1 cellular context compared by ENCODE assay signal in the genomic region with DNA sequence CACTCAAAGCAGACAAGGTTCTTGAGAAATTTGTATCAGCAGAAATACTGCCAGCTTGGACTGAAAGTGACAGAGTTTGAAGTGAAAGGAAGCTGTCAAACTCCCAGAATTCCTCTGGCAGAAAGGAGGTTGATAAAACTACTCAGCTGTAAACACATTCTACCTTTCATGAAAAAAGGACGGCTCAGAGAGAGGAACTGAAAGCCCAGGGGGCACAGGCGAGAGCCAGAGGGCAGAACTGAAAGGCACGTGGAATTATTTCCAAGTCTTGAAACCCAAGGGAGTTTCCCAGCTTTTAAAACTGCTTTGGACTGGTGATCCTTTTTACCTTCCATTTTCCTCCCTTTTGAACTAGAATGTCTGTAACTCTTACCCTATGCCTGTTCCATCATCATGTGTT.
TF ChIP-seq lines count a peak whose summit lies in the region.

No MANE protein-coding gene starts in this region.

TF ChIP-seq in GM12878, 131 proteins besides CTCF, POLR2A, EP300 and RAD21 (continues in another document):
- no peak for TF ChIP-seq SREBF1 (IDR thresholded peaks at IDR 0.05; ENCODE audit: low read length)
- TF ChIP-seq, protein P1, sequence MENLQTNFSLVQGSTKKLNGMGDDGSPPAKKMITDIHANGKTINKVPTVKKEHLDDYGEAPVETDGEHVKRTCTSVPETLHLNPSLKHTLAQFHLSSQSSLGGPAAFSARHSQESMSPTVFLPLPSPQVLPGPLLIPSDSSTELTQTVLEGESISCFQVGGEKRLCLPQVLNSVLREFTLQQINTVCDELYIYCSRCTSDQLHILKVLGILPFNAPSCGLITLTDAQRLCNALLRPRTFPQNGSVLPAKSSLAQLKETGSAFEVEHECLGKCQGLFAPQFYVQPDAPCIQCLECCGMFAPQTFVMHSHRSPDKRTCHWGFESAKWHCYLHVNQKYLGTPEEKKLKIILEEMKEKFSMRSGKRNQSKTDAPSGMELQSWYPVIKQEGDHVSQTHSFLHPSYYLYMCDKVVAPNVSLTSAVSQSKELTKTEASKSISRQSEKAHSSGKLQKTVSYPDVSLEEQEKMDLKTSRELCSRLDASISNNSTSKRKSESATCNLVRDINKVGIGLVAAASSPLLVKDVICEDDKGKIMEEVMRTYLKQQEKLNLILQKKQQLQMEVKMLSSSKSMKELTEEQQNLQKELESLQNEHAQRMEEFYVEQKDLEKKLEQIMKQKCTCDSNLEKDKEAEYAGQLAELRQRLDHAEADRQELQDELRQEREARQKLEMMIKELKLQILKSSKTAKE (IDR thresholded peaks at IDR 0.05; ENCODE audit: low read depth, poor library complexity, severe bottlenecking): peak; percentile 79
- no peak for TF ChIP-seq RB1 (IDR thresholded peaks at IDR 0.05; ENCODE audit: borderline replicate concordance)
- peak; percentile 67; the same call in 1 of the 2 replicates for TF ChIP-seq PAX5 (IDR thresholded peaks at IDR 0.05; ENCODE audit: borderline replicate concordance, low read depth, low read length)
- no peak for TF ChIP-seq SREBF2 (IDR thresholded peaks at IDR 0.05; ENCODE audit: low read length)
- TF ChIP-seq KDM1A (IDR thresholded peaks at IDR 0.05; ENCODE audit: borderline replicate concordance): no peak
- no peak for TF ChIP-seq LARP7 (IDR thresholded peaks at IDR 0.05)
- TF ChIP-seq MYC (IDR thresholded peaks at IDR 0.05; ENCODE audit: insufficient read depth, insufficient read length, insufficient replicate concordance, low read length, severe bottlenecking): no peak
- TF ChIP-seq MXI1 (IDR thresholded peaks at IDR 0.05; ENCODE audit: low read depth, low read length): no peak
- TF ChIP-seq ATF3 (IDR thresholded peaks at IDR 0.05; ENCODE audit: borderline replicate concordance, extremely low read depth, low read depth, low read length): no peak
- TF ChIP-seq E2F8 (IDR thresholded peaks at IDR 0.05; ENCODE audit: low read depth, partially characterized antibody): no peak
- 0 out of 2 replicates have a peak, but pooled peaks have one; percentile 48 for TF ChIP-seq CBX5 (IDR thresholded peaks at IDR 0.05; ENCODE audit: low read depth)
- TF ChIP-seq REST (IDR thresholded peaks at IDR 0.05; ENCODE audit: low read depth, low read length): no peak
- peak; percentile 96 to 97 for TF ChIP-seq IKZF2 (IDR thresholded peaks at IDR 0.05)
- TF ChIP-seq NR2C2 (IDR thresholded peaks at IDR 0.05; ENCODE audit: borderline replicate concordance, control insufficient read depth, insufficient read length, low read depth): no peak
- TF ChIP-seq MEF2B (IDR thresholded peaks at IDR 0.05; ENCODE audit: partially characterized antibody, poor library complexity, severe bottlenecking): peak; percentile 65
- TF ChIP-seq MTA3 (IDR thresholded peaks at IDR 0.05; ENCODE audit: borderline replicate concordance, low read length): peak; percentile 75; the same call in 1 of the 2 replicates
- TF ChIP-seq ZZZ3 (IDR thresholded peaks at IDR 0.05; ENCODE audit: control insufficient read depth, insufficient read length, low read depth): no peak
- TF ChIP-seq, protein P2, sequence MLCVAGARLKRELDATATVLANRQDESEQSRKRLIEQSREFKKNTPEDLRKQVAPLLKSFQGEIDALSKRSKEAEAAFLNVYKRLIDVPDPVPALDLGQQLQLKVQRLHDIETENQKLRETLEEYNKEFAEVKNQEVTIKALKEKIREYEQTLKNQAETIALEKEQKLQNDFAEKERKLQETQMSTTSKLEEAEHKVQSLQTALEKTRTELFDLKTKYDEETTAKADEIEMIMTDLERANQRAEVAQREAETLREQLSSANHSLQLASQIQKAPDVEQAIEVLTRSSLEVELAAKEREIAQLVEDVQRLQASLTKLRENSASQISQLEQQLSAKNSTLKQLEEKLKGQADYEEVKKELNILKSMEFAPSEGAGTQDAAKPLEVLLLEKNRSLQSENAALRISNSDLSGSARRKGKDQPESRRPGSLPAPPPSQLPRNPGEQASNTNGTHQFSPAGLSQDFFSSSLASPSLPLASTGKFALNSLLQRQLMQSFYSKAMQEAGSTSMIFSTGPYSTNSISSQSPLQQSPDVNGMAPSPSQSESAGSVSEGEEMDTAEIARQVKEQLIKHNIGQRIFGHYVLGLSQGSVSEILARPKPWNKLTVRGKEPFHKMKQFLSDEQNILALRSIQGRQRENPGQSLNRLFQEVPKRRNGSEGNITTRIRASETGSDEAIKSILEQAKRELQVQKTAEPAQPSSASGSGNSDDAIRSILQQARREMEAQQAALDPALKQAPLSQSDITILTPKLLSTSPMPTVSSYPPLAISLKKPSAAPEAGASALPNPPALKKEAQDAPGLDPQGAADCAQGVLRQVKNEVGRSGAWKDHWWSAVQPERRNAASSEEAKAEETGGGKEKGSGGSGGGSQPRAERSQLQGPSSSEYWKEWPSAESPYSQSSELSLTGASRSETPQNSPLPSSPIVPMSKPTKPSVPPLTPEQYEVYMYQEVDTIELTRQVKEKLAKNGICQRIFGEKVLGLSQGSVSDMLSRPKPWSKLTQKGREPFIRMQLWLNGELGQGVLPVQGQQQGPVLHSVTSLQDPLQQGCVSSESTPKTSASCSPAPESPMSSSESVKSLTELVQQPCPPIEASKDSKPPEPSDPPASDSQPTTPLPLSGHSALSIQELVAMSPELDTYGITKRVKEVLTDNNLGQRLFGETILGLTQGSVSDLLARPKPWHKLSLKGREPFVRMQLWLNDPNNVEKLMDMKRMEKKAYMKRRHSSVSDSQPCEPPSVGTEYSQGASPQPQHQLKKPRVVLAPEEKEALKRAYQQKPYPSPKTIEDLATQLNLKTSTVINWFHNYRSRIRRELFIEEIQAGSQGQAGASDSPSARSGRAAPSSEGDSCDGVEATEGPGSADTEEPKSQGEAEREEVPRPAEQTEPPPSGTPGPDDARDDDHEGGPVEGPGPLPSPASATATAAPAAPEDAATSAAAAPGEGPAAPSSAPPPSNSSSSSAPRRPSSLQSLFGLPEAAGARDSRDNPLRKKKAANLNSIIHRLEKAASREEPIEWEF (IDR thresholded peaks at IDR 0.05; ENCODE audit: insufficient replicate concordance, low read depth, low read length): no peak
- no peak for TF ChIP-seq SP1 (IDR thresholded peaks at IDR 0.05; ENCODE audit: low read depth, low read length)
- TF ChIP-seq ZNF622 (IDR thresholded peaks at IDR 0.05): no peak
- TF ChIP-seq, protein P3, sequence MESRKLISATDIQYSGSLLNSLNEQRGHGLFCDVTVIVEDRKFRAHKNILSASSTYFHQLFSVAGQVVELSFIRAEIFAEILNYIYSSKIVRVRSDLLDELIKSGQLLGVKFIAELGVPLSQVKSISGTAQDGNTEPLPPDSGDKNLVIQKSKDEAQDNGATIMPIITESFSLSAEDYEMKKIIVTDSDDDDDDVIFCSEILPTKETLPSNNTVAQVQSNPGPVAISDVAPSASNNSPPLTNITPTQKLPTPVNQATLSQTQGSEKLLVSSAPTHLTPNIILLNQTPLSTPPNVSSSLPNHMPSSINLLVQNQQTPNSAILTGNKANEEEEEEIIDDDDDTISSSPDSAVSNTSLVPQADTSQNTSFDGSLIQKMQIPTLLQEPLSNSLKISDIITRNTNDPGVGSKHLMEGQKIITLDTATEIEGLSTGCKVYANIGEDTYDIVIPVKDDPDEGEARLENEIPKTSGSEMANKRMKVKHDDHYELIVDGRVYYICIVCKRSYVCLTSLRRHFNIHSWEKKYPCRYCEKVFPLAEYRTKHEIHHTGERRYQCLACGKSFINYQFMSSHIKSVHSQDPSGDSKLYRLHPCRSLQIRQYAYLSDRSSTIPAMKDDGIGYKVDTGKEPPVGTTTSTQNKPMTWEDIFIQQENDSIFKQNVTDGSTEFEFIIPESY (IDR thresholded peaks at IDR 0.05): no peak
- TF ChIP-seq BRCA1 (IDR thresholded peaks at IDR 0.05; ENCODE audit: low read depth, low read length): no peak
- peak; percentile 78 for TF ChIP-seq ZNF217 (IDR thresholded peaks at IDR 0.05)
- peak; percentile 94 for TF ChIP-seq IKZF1 (conservative IDR thresholded peaks at IDR 0.05)
- TF ChIP-seq NFXL1 (IDR thresholded peaks at IDR 0.05; ENCODE audit: borderline replicate concordance): no peak
- no peak for TF ChIP-seq SMAD1 (IDR thresholded peaks at IDR 0.05; ENCODE audit: low read depth, partially characterized antibody)
- TF ChIP-seq KAT2A (conservative IDR thresholded peaks at IDR 0.05; ENCODE audit: control insufficient read depth, low read depth, low read length): no peak
- no peak for TF ChIP-seq POLR2AphosphoS5 (IDR thresholded peaks at IDR 0.05; ENCODE audit: low read length)
- TF ChIP-seq ASH2L (IDR thresholded peaks at IDR 0.05; ENCODE audit: borderline replicate concordance, low read depth): no peak
- no peak for TF ChIP-seq TCF7 (IDR thresholded peaks at IDR 0.05; ENCODE audit: borderline replicate concordance)
- peak; percentile 87 for TF ChIP-seq NR2F1 (conservative IDR thresholded peaks at IDR 0.05)
- TF ChIP-seq CHD4 (IDR thresholded peaks at IDR 0.05): no peak
- no peak for TF ChIP-seq TCF12 (IDR thresholded peaks at IDR 0.05; ENCODE audit: low read depth, low read length)
- TF ChIP-seq MTA2 (IDR thresholded peaks at IDR 0.05; ENCODE audit: low read depth): peak; percentile 76
- no peak for TF ChIP-seq STAT3 (IDR thresholded peaks at IDR 0.05; ENCODE audit: low read depth, low read length)
- TF ChIP-seq RELB (IDR thresholded peaks at IDR 0.05; ENCODE audit: low read depth): peak; percentile 87
- TF ChIP-seq CEBPB (IDR thresholded peaks at IDR 0.05; ENCODE audit: borderline replicate concordance in 1 of 2, low read depth in 2 of 2, low read length in 2 of 2): no peak
- TF ChIP-seq KLF5 (IDR thresholded peaks at IDR 0.05; ENCODE audit: partially characterized antibody): no peak
- 0 out of 2 replicates have a peak, but pooled peaks have one; percentile 10 for TF ChIP-seq RAD51 (IDR thresholded peaks at IDR 0.05)
